Comparison of ENCODE assay signal across 16 cellular contexts in the genomic region with DNA sequence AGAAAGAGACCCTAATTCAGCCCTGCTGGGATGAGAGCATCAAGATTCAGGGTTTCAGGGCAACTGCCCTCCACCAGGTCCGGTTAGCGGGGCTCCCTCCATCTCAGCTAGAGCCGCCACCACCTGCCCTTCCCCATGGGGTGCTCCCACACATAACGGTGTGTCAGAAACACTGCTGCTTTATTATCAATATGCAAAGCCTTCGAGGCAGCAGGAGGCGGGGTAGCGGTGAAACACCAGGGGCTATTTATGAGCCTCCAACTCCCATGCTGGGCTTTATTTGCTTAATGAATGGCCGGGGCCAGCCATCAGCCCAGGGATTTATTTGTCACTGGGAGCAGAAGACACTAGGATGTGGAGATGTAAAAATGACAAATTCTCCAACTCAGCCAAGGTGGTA.
"Had no signal": no experiment of that assay in that cellular context is flagged by ENCODE, and none has a peak within 500 bp of the region (broad histone marks: within the 10 kb centered on the region; RNA-seq: fewer than 3 reads in every experiment).

No MANE protein-coding gene starts in this region.

- H3K27ac Mint-ChIP-seq: naive thymus-derived CD8-positive, alpha-beta T cell had no signal

- H3K36me3 Mint-ChIP-seq: naive thymus-derived CD8-positive, alpha-beta T cell had no signal

- H3K4me1 Mint-ChIP-seq: naive thymus-derived CD8-positive, alpha-beta T cell had no signal

- DNase-seq: effector memory CD4-positive, alpha-beta T cell; esophagus squamous epithelium; foreskin fibroblast; glutamatergic neuron; islet precursor cell; mammary epithelial cell; mucosa of descending colon; naive thymus-derived CD8-positive, alpha-beta T cell; posterior cingulate gyrus; small intestine; stimulated activated CD4-positive, alpha-beta T cell treated with anti-CD3 and anti-CD28 coated beads, Interleukin-12 subunit alpha, Interleukin-12 subunit beta, amount 100 ng/mL, for 4 hours; stimulated activated CD4-positive, alpha-beta T cell treated with anti-CD3 and anti-CD28 coated beads, Interleukin-2, amount 100 ng/mL, for 48 hours; stimulated activated naive CD4-positive, alpha-beta T cell treated with Interleukin-2 at 50 U/mL for 16 hours; trophoblast cell had no signal

- H3K4me3 Mint-ChIP-seq: naive thymus-derived CD8-positive, alpha-beta T cell had no signal

- ATAC-seq: gastroesophageal sphincter; left lobe of liver; mucosa of descending colon; naive thymus-derived CD8-positive, alpha-beta T cell had no signal
